Comparison of ENCODE assay signal across 1 cellular context in genomic region chr15:93030430-93031102, GRCh38.
TF ChIP-seq lines count a peak whose summit lies in the region.

No MANE protein-coding gene starts in this region.

TF ChIP-seq in H1, 55 proteins besides CTCF, POLR2A, EP300 and RAD21 (continued from another document):
- TF ChIP-seq ATF3 (IDR thresholded peaks at IDR 0.05; ENCODE audit: insufficient read depth, low read depth, low read length) = no peak
- no peak for TF ChIP-seq ZNF274 (IDR thresholded peaks at IDR 0.05; ENCODE audit: borderline replicate concordance, extremely low read depth, low read length)
- no peak; the same call in 1 of the 2 replicates for TF ChIP-seq CREB1 (IDR thresholded peaks at IDR 0.05)
- TF ChIP-seq SIN3A (conservative IDR thresholded peaks at IDR 0.05 in 1 of 2, IDR thresholded peaks at IDR 0.05 in 1 of 2; ENCODE audit: low read depth in 1 of 2, low read length in 2 of 2) = no peak
- no peak for TF ChIP-seq SP2 (IDR thresholded peaks at IDR 0.05; ENCODE audit: low read length)
- no peak for TF ChIP-seq CEBPB (IDR thresholded peaks at IDR 0.05; ENCODE audit: low read depth, low read length)
- TF ChIP-seq CBX5 (IDR thresholded peaks at IDR 0.05; ENCODE audit: low read depth, low read length) = no peak
- no peak for TF ChIP-seq NRF1 (IDR thresholded peaks at IDR 0.05; ENCODE audit: low read depth, low read length)
- no peak for TF ChIP-seq TCF12 (IDR thresholded peaks at IDR 0.05; ENCODE audit: low read depth, low read length)
